ENCODE assay signal across 8 cellular contexts in the genomic region with DNA sequence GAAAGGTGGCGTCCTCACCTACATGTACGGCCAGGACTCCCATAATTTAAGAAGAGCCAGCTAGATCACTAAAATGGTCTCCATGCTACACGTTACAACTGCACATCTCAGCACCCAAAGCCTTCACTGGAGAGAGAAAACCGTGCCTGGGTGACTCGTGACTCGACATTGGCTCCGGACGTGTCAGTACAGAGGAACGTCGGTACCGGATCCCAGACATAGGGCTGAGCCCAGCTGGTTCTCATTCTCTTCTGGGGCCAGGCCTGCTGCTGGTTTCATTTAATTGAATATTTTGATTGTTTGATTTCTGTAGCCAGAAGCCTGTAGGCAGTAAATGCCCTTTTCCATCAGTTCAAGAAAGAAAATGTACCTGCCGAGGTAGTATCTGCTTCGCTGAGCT.
DNase-seq lines count a peak whose midpoint lies in the region; ATAC-seq and TF ChIP-seq lines count a peak whose summit lies in the region.

No MANE protein-coding gene starts in this region.

- 0 to 60% methylated on average over 2 to 13 of the region's 13 CpGs for WGBS in transverse colon (ENCODE audit: low coverage in 1 of 2), 2 donors

- no peak for TF ChIP-seq EP300 in transverse colon (IDR thresholded peaks at IDR 0.05; ENCODE audit: low read depth)

- TF ChIP-seq POLR2A in transverse colon (IDR thresholded peaks at IDR 0.05): no peak

- H3K27me3 ChIP-seq in OCI-LY3 (ENCODE audit: low read depth, low read length): peaks cover 19% of the 10 kb centered on the region
- H3K27me3 ChIP-seq in foreskin keratinocyte: no peaks in the 10 kb centered on the region
- H3K27me3 ChIP-seq in transverse colon: no peaks in the 10 kb centered on the region

- no peaks in the 10 kb centered on the region for H4K20me1 ChIP-seq in OCI-LY3 (ENCODE audit: insufficient read depth, low read length)

- H3K9ac ChIP-seq in OCI-LY3 (ENCODE audit: low read length): no peak overlapping the region

- no peaks in the 10 kb centered on the region for H3K79me2 ChIP-seq in OCI-LY3 (ENCODE audit: low read length)

- in situ Hi-C loops in transverse colon (cut with MboI; ENCODE audit: low pct_ligation_motif_present in 1 of 4, low pct_unique_long_range_greater_than_20kb in 1 of 4, low sequenced_read_pairs in 3 of 4): loop anchor here (10.0 to 25.0 kb wide), 4 partner anchors 342 to 967 kb away; no protein-coding TSS in a partner anchor

- TF ChIP-seq CTCF in OCI-LY3 (IDR thresholded peaks at IDR 0.05; ENCODE audit: low read depth, low read length) (no peak), foreskin keratinocyte (conservative IDR thresholded peaks at IDR 0.05) (no peak), transverse colon (IDR thresholded peaks at IDR 0.05) (no peak)

- no peaks in the 10 kb centered on the region for H3K9me3 ChIP-seq in OCI-LY3 (ENCODE audit: insufficient read depth, low read length)
- peaks cover 6 to 8% of the 10 kb centered on the region in 2 donors for H3K9me3 ChIP-seq in transverse colon

- peak; percentile 72 for ATAC-seq in foreskin keratinocyte

- H3K27ac ChIP-seq in OCI-LY3 (ENCODE audit: low read length) (no peak overlapping the region), foreskin keratinocyte (peak overlapping the region; percentile 1), transverse colon (peak overlapping the region in 2 of 4 donors; percentile 11 to 42)

- peak overlapping the region; percentile 76 for H3K4me2 ChIP-seq in OCI-LY3 (ENCODE audit: low read length)

- peak; percentile 61 for DNase-seq in activated CD8-positive, alpha-beta memory T cell treated with anti-CD3 and anti-CD28 coated beads for 24 hours
- no peak for DNase-seq in activated CD8-positive, alpha-beta memory T cell treated with anti-CD3 and anti-CD28 coated beads, Interleukin-2, amount 50 U/mL, for 48 hours
- DNase-seq in foreskin keratinocyte: no peak
- peak; percentile 8 for DNase-seq in transverse colon
- DNase-seq in SHP77 treated with DMSO at 0.1 percent for 48 hours (lab: John Stamatoyannopoulos, UW): no peak
- DNase-seq in medulla oblongata (ENCODE audit: extremely low spot score): no peak
- no peak for DNase-seq in activated gamma-delta T cell (lab: John Stamatoyannopoulos, UW)

- H3K4me3 ChIP-seq in OCI-LY3 (ENCODE audit: low read length) (peak overlapping the region; percentile 71), transverse colon (no peak overlapping the region)

- H3K4me1 ChIP-seq in OCI-LY3 (ENCODE audit: low read length): peaks cover 11% of the 10 kb centered on the region
- no peaks in the 10 kb centered on the region for H3K4me1 ChIP-seq in foreskin keratinocyte
- peaks cover 0 to 8% (median 5%) of the 10 kb centered on the region in 4 donors for H3K4me1 ChIP-seq in transverse colon

- peak overlapping the region; percentile 45; the same call in 1 of the 2 replicates for H2AFZ ChIP-seq in OCI-LY3 (ENCODE audit: low read depth, low read length)

- intact Hi-C loops in transverse colon (cut with DNase I; ENCODE audit: low total_unique reads): no loop called here

- H3K36me3 ChIP-seq in OCI-LY3 (replicated peaks; ENCODE audit: low read depth, low read length): no peaks in the 10 kb centered on the region
- H3K36me3 ChIP-seq in transverse colon: no peaks in the 10 kb centered on the region

Comparison
In these comparisons a context has a peak if more than half of its experiments do, and no peak if none do; other contexts are left out.
1. DNase-seq: peak in activated CD8-positive, alpha-beta memory T cell treated with anti-CD3 and anti-CD28 coated beads for 24 hours (single experiment) and transverse colon (single experiment); none in activated CD8-positive, alpha-beta memory T cell treated with anti-CD3 and anti-CD28 coated beads, Interleukin-2, amount 50 U/mL, for 48 hours (single experiment), foreskin keratinocyte (0 of 2), SHP77 treated with DMSO at 0.1 percent for 48 hours (single experiment), medulla oblongata (single experiment) and activated gamma-delta T cell (single experiment).